Comparison of ENCODE assay signal across 10 cellular contexts in the genomic region with DNA sequence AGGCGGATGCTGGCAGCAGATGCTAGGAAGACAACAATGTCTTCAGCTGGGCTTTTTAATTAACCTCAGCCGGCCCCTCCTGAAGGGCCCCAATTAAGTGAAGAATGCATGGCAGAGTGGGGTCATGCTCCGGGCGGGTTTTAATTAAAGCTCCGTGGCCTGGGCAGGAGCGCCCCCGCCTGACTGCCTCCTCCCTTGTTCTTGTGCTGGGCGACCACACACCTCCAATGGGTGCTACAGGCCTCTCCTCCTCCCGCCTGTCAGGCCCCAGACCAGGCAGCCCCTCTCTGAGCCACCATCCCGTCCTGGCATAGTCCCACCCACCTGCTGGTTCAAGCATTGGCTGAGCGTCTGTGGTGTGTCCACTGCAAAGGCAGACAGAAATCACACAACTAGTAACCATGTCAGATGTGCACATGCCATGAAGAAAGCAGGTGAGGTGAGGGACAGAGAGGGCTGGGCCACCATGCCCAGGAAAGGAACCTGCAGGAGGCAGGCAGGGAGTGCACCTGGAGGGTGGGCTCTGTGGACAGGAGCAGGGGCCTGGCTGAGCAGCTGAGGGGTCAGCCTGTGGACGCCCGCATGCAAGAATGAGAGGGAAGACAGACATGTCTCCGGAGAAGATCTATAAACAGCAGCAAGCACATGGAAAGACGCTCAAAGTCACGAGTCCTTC. TPM values are rescaled to one million over a fixed set of nuclear protein-coding genes. Genes with fewer than 3 reads are reported as not detected.
DNase-seq lines count a peak whose midpoint lies in the region; ATAC-seq, FAIRE-seq and TF ChIP-seq lines count a peak whose summit lies in the region.
"Had no signal": no experiment of that assay in that cellular context is flagged by ENCODE, and none has a peak within 500 bp of the region (broad histone marks: within the 10 kb centered on the region; RNA-seq: fewer than 3 reads in every experiment).

No MANE protein-coding gene starts in this region.

- no peak overlapping the region for H4K91ac ChIP-seq in trophoblast cell (ENCODE audit: low read depth, low read length)

- H3K79me2 ChIP-seq in OCI-LY3 (ENCODE audit: low read length) (no peaks in the 10 kb centered on the region), trophoblast cell (ENCODE audit: control insufficient read depth, insufficient read depth, low read length, poor library complexity) (no peaks in the 10 kb centered on the region)

- TF ChIP-seq CTCF in cardiac muscle cell (IDR thresholded peaks at IDR 0.05; ENCODE audit: low read depth, low read length) (peak; percentile 18), right atrium auricular region (IDR thresholded peaks at IDR 0.05) (no peak), OCI-LY3 (IDR thresholded peaks at IDR 0.05; ENCODE audit: low read depth, low read length) (peak; percentile 50), left ventricle myocardium inferior (IDR thresholded peaks at IDR 0.05; ENCODE audit: borderline replicate concordance) (no peak)

- WGBS in small intestine, 3 donors: 32 to 41% (median 32%) methylated on average over 14 to 16 of the region's 16 CpGs
- WGBS in trophoblast cell (ENCODE audit: extremely low coverage, insufficient coverage, insufficient read length): no CpG with 5 or more reads among the region's 16 CpGs

- no peak overlapping the region for H3K4ac ChIP-seq in trophoblast cell (ENCODE audit: low read depth, low read length)

- intact Hi-C loops in left ventricle myocardium inferior (cut with micrococcal nuclease): no loop called here

- H3K23ac ChIP-seq in trophoblast cell (ENCODE audit: low read length): no peak overlapping the region

- H2BK120ac ChIP-seq in trophoblast cell (ENCODE audit: insufficient read depth, low read length, poor library complexity): no peak overlapping the region

- DNase-seq in cardiac muscle cell (ENCODE audit: low read depth in 1 of 2, low spot score in 1 of 2): peak; percentile 21 to 63
- no peak for DNase-seq in right atrium auricular region (ENCODE audit: low spot score)
- peak; percentile 15 for DNase-seq in left ventricle myocardium inferior
- no peak for DNase-seq in small intestine
- DNase-seq in trophoblast cell: no peak
- DNase-seq in OCI-M2 (lab: John Stamatoyannopoulos, UW; ENCODE audit: unreplicated experiment): no peak
- DNase-seq: esophagus squamous epithelium, T-helper 1 cell had no signal

- H4K8ac ChIP-seq in trophoblast cell (ENCODE audit: low read depth, low read length): no peak overlapping the region

- H3K14ac ChIP-seq in trophoblast cell (ENCODE audit: low read length): no peak overlapping the region

- H3K36me3 ChIP-seq in cardiac muscle cell: no peaks in the 10 kb centered on the region
- H3K36me3 ChIP-seq in right atrium auricular region: no peaks in the 10 kb centered on the region
- H3K36me3 ChIP-seq in OCI-LY3 (replicated peaks; ENCODE audit: low read depth, low read length): no peaks in the 10 kb centered on the region
- H3K36me3 ChIP-seq in left ventricle myocardium inferior: no peaks in the 10 kb centered on the region
- no peaks in the 10 kb centered on the region for H3K36me3 ChIP-seq in small intestine (ENCODE audit: control insufficient read depth in 2 of 2, insufficient read depth in 2 of 2, low read length in 2 of 2)
- no peaks in the 10 kb centered on the region for H3K36me3 ChIP-seq in trophoblast cell (ENCODE audit: control insufficient read depth in 1 of 2, insufficient read depth in 2 of 2, low read length in 2 of 2)
- H3K36me3 ChIP-seq: esophagus squamous epithelium had no signal

- ATAC-seq in HG02840 (IDR thresholded peaks at IDR 0.05; ENCODE audit: low FRiP score, unreplicated experiment): no peak

- H4K20me1 ChIP-seq in OCI-LY3 (ENCODE audit: insufficient read depth, low read length): peaks cover 3% of the 10 kb centered on the region; the same call in 1 of the 2 replicates

- H3K9ac ChIP-seq in OCI-LY3 (ENCODE audit: low read length) (no peak overlapping the region), trophoblast cell (ENCODE audit: low read length) (no peak overlapping the region)

- FAIRE-seq in small intestine (lab: Jason Lieb, UNC): no peak

- no peaks in the 10 kb centered on the region for H3K9me3 ChIP-seq in cardiac muscle cell (ENCODE audit: low read depth)
- H3K9me3 ChIP-seq in right atrium auricular region: no peaks in the 10 kb centered on the region
- no peaks in the 10 kb centered on the region for H3K9me3 ChIP-seq in OCI-LY3 (ENCODE audit: insufficient read depth, low read length)
- H3K9me3 ChIP-seq in left ventricle myocardium inferior (replicated peaks): no peaks in the 10 kb centered on the region
- no peaks in the 10 kb centered on the region for H3K9me3 ChIP-seq in small intestine (ENCODE audit: control insufficient read depth, low read depth)
- peaks cover 4% of the 10 kb centered on the region for H3K9me3 ChIP-seq in trophoblast cell (ENCODE audit: insufficient read depth, low read depth, low read length)
- H3K9me3 ChIP-seq: esophagus squamous epithelium had no signal

- H3K4me2 ChIP-seq in OCI-LY3 (ENCODE audit: low read length): no peak overlapping the region
- no peak overlapping the region for H3K4me2 ChIP-seq in trophoblast cell (ENCODE audit: low read length)

- H4K12ac ChIP-seq in trophoblast cell (ENCODE audit: low read depth, low read length): no peak overlapping the region

- H2AK5ac ChIP-seq in trophoblast cell (ENCODE audit: low read length): no peak overlapping the region

- no peak overlapping the region for H3K18ac ChIP-seq in trophoblast cell (ENCODE audit: low read length)

- H2AFZ ChIP-seq in OCI-LY3 (ENCODE audit: low read depth, low read length) (no peak overlapping the region), trophoblast cell (ENCODE audit: insufficient read depth, low read length, poor library complexity) (no peak overlapping the region)

- H3K4me1 ChIP-seq in cardiac muscle cell (ENCODE audit: low read depth) (peaks cover 6% of the 10 kb centered on the region), right atrium auricular region (no peaks in the 10 kb centered on the region), OCI-LY3 (ENCODE audit: low read length) (no peaks in the 10 kb centered on the region), left ventricle myocardium inferior (no peaks in the 10 kb centered on the region), small intestine (ENCODE audit: control insufficient read depth in 2 of 2, insufficient read depth in 1 of 2, low read depth in 1 of 2, low read length in 1 of 2) (no peaks in the 10 kb centered on the region), trophoblast cell (ENCODE audit: control insufficient read depth in 1 of 2, insufficient read depth in 2 of 2, low read length in 2 of 2) (no peaks in the 10 kb centered on the region)
- H3K4me1 ChIP-seq: esophagus squamous epithelium had no signal

- H2BK5ac ChIP-seq in trophoblast cell (ENCODE audit: low read depth, low read length, poor library complexity): no peak overlapping the region

- no peak overlapping the region for H3K4me3 ChIP-seq in cardiac muscle cell
- no peak overlapping the region for H3K4me3 ChIP-seq in right atrium auricular region
- no peak overlapping the region for H3K4me3 ChIP-seq in OCI-LY3 (ENCODE audit: low read length)
- H3K4me3 ChIP-seq in left ventricle myocardium inferior: no peak overlapping the region
- H3K4me3 ChIP-seq in small intestine (ENCODE audit: low read depth in 1 of 2, low read length in 2 of 2): no peak overlapping the region
- no peak overlapping the region for H3K4me3 ChIP-seq in trophoblast cell (ENCODE audit: low read depth, low read length)
- H3K4me3 ChIP-seq: esophagus squamous epithelium had no signal

- no peak overlapping the region for H2BK12ac ChIP-seq in trophoblast cell (ENCODE audit: low read length)

- H3K27ac ChIP-seq in cardiac muscle cell: no peak overlapping the region
- H3K27ac ChIP-seq in right atrium auricular region: no peak overlapping the region
- H3K27ac ChIP-seq in OCI-LY3 (ENCODE audit: low read length): no peak overlapping the region
- no peak overlapping the region for H3K27ac ChIP-seq in left ventricle myocardium inferior (replicated peaks)
- no peak overlapping the region for H3K27ac ChIP-seq in small intestine (ENCODE audit: low read depth in 1 of 2, low read length in 1 of 2)
- H3K27ac ChIP-seq in trophoblast cell (ENCODE audit: low read depth, low read length): no peak overlapping the region
- H3K27ac ChIP-seq: esophagus squamous epithelium had no signal

- peaks cover 22% of the 10 kb centered on the region for H3K27me3 ChIP-seq in cardiac muscle cell
- no peaks in the 10 kb centered on the region for H3K27me3 ChIP-seq in right atrium auricular region
- peaks cover 44% of the 10 kb centered on the region for H3K27me3 ChIP-seq in OCI-LY3 (ENCODE audit: low read depth, low read length)
- H3K27me3 ChIP-seq in left ventricle myocardium inferior (ENCODE audit: low read depth): peaks cover 24% of the 10 kb centered on the region
- no peaks in the 10 kb centered on the region for H3K27me3 ChIP-seq in small intestine (ENCODE audit: control insufficient read depth in 2 of 2, insufficient read depth in 2 of 2, low read length in 2 of 2)
- peaks cover 2% of the 10 kb centered on the region for H3K27me3 ChIP-seq in trophoblast cell (ENCODE audit: insufficient read depth, low read length)

- H3K79me1 ChIP-seq in trophoblast cell (ENCODE audit: low read length): no peaks in the 10 kb centered on the region

RNA-seq across cellular contexts. Expression of a gene that starts 8.5 kb away (rescaled TPM):
- total RNA-seq in cardiac muscle cell: 421 and 499 TPM in 2 replicates
- 662 and 732 TPM in 2 replicates for polyA plus RNA-seq in cardiac muscle cell
- total RNA-seq in right atrium auricular region: 100 to 1,000 TPM; 375 to 422 TPM
- total RNA-seq in left ventricle myocardium inferior: 294 TPM
- polyA plus RNA-seq in small intestine: 100 to 1,000 TPM; 375 to 490 (median 382) TPM
- 489 and 490 TPM in 2 replicates for polyA plus RNA-seq in trophoblast cell (2013)

RNA-seq across cellular contexts. Expression of a gene that starts 29.1 kb away (rescaled TPM):
- 27.7 and 43.7 TPM in 2 replicates for total RNA-seq in cardiac muscle cell
- polyA plus RNA-seq in cardiac muscle cell: 36.2 and 37.2 TPM in 2 replicates
- total RNA-seq in right atrium auricular region: 1 to 10 TPM; 4.5 to 4.9 TPM
- 7.1 TPM for total RNA-seq in left ventricle myocardium inferior
- 10 to 100 TPM; 15.4 to 18.1 (median 16.0) TPM for polyA plus RNA-seq in small intestine
- polyA plus RNA-seq in trophoblast cell (2013): 17.6 and 18.1 TPM in 2 replicates

RNA-seq across cellular contexts. Expression of a gene that starts 35.1 kb away (rescaled TPM):
- total RNA-seq in cardiac muscle cell (106 and 139 TPM in 2 replicates), right atrium auricular region (10 to 100 TPM; 76.6 to 81.2 TPM), left ventricle myocardium inferior (51.0 TPM)
- polyA plus RNA-seq in cardiac muscle cell (144 and 193 TPM in 2 replicates), small intestine (100 to 1,000 TPM in 2 of 3 donors, 10 to 100 TPM in 1; 87.3 to 148 (median 106) TPM)
- 87.0 and 91.4 TPM in 2 replicates for polyA plus RNA-seq in trophoblast cell (2013)

Comparison
In these comparisons a context has a peak if more than half of its experiments do, and no peak if none do; other contexts are left out.
1. DNase-seq: peak in cardiac muscle cell (2 of 2) and left ventricle myocardium inferior (single experiment); none in right atrium auricular region (single experiment), small intestine (single experiment), trophoblast cell (0 of 2) and OCI-M2 (single experiment).
2. CTCF ChIP-seq: peak in cardiac muscle cell (single experiment) and OCI-LY3 (single experiment); none in right atrium auricular region (0 of 2) and left ventricle myocardium inferior (single experiment).